ENCODE assay signal across 9 cellular contexts in the genomic region with DNA sequence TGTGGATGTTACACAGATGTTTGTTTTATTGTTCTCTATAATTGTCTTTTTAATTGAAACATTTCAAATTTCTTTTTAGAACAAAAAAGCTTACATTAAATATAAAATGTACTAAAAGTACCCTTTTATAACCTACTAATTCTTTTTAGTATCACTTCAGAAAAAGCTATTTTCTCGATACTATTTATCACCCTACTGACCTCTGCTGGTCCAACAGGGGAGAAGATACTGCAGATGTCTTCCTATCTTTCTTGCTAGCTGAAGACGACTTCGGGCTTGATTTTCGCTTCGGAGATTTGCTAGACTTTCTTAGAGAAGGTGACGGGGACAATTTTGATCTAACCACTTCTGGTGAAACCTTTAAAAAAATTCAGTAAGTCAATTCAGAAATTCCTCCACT. TPM values are rescaled to one million over a fixed set of nuclear protein-coding genes. Genes with fewer than 3 reads are reported as not detected.
DNase-seq lines count a peak whose midpoint lies in the region; ATAC-seq and TF ChIP-seq lines count a peak whose summit lies in the region.
"Had no signal": no experiment of that assay in that cellular context is flagged by ENCODE, and none has a peak within 500 bp of the region (broad histone marks: within the 10 kb centered on the region; RNA-seq: fewer than 3 reads in every experiment).

No MANE protein-coding gene starts in this region.

- TF ChIP-seq CTCF in LNCAP (IDR thresholded peaks at IDR 0.05) (peak; percentile 27; the same call in 1 of the 2 replicates), cardiac fibroblast (IDR thresholded peaks at IDR 0.05; ENCODE audit: low read depth, low read length) (peak; percentile 35), Peyer's patch (IDR thresholded peaks at IDR 0.05) (no peak)

- no peak overlapping the region for H3K27ac ChIP-seq in Peyer's patch

- no peak for TF ChIP-seq POLR2A in Peyer's patch (IDR thresholded peaks at IDR 0.05)

- no peak overlapping the region for H3K4me3 ChIP-seq in cardiac fibroblast (replicated peaks in 1 of 2; ENCODE audit: low read depth in 2 of 2, low read length in 2 of 2)
- H3K4me3 ChIP-seq in Peyer's patch, result no peak overlapping the region

- no peaks in the 10 kb centered on the region for H3K4me1 ChIP-seq in Peyer's patch

- H3K36me3 ChIP-seq in Peyer's patch, result peaks cover 0 to 67% (median 0%) of the 10 kb centered on the region in 3 donors

- no peak for ATAC-seq in HG03045 (IDR thresholded peaks at IDR 0.05; ENCODE audit: unreplicated experiment)

- DNase-seq in COR-L47 (lab: John Stamatoyannopoulos, UW) (peak; percentile 1), cardiac fibroblast (ENCODE audit: low read depth in 2 of 2) (peak; percentile 10 to 14), myocyte (ENCODE audit: low read depth) (peak; percentile 2), Peyer's patch (no peak), OCI-M2 (lab: John Stamatoyannopoulos, UW; ENCODE audit: unreplicated experiment) (no peak)
- no peak for DNase-seq in stimulated activated CD4-positive, alpha-beta T cell treated with anti-CD3 and anti-CD28 coated beads, Interleukin-1b, Interleukin-23, amount 100 ng/mL, for 48 hours
- DNase-seq: activated CD4-positive, alpha-beta T cell treated with anti-CD3 and anti-CD28 coated beads, Interleukin-2, amount 50 U/mL, for 1 hour had no signal

- H3K27me3 ChIP-seq in Peyer's patch, result no peaks in the 10 kb centered on the region

- H3K9me3 ChIP-seq in Peyer's patch, result no peaks in the 10 kb centered on the region

RNA-seq across cellular contexts. Expression of gene ZC3H13, which starts 42.4 kb away (rescaled TPM):
- total RNA-seq in myocyte, result 13.1 and 15.2 TPM in 2 replicates
- polyA plus RNA-seq in myocyte (2012), result 12.9 TPM
- 10 to 100 TPM; 22.6 to 71.8 (median 30.6) TPM for total RNA-seq in Peyer's patch

Comparison
In these comparisons a context has a peak if more than half of its experiments do, and no peak if none do; other contexts are left out.
1. DNase-seq: peak in COR-L47 (single experiment), cardiac fibroblast (2 of 2) and myocyte (single experiment); none in Peyer's patch (0 of 3), OCI-M2 (single experiment) and stimulated activated CD4-positive, alpha-beta T cell treated with anti-CD3 and anti-CD28 coated beads, Interleukin-1b, Interleukin-23, amount 100 ng/mL, for 48 hours (single experiment).
2. CTCF ChIP-seq: peak in LNCAP (single experiment) and cardiac fibroblast (single experiment); none in Peyer's patch (0 of 6).